Comparison of ENCODE assay signal across 1 cellular context in genomic region chr1:45009956-45010854, GRCh38.
A peak's percentile ranks its signal among the peaks of the same experiment; 100 is the strongest.
TF ChIP-seq lines count a peak whose summit lies in the region.

No MANE protein-coding gene starts in this region.

TF ChIP-seq in GM12878, 131 proteins besides CTCF, POLR2A, EP300 and RAD21:
- TF ChIP-seq TCF3 (IDR thresholded peaks at IDR 0.05; ENCODE audit: borderline replicate concordance, insufficient read depth, low read depth, low read length) (0 out of 2 replicates have a peak, but pooled peaks have one; percentile 60), MAX (IDR thresholded peaks at IDR 0.05; ENCODE audit: low read depth, low read length) (0 out of 2 replicates have a peak, but pooled peaks have one; percentile 8), CBX5 (IDR thresholded peaks at IDR 0.05; ENCODE audit: low read depth) (no peak), SUPT20H (IDR thresholded peaks at IDR 0.05; ENCODE audit: borderline replicate concordance, control insufficient read depth, low read depth, low read length) (no peak), YY1 (IDR thresholded peaks at IDR 0.05; ENCODE audit: low read depth, low read length) (no peak)
